In genomic region chr6:51753635-51754034, GRCh38 we compare ENCODE assay signal across 9 cellular contexts.
DNase-seq lines count a peak whose midpoint lies in the region; ATAC-seq and TF ChIP-seq lines count a peak whose summit lies in the region.
"Had no signal": no experiment of that assay in that cellular context is flagged by ENCODE, and none has a peak within 500 bp of the region (broad histone marks: within the 10 kb centered on the region; RNA-seq: fewer than 3 reads in every experiment).

No MANE protein-coding gene starts in this region.

- H2AK5ac ChIP-seq in mesendoderm (ENCODE audit: low read length) = no peak overlapping the region

- no peak overlapping the region for H3K56ac ChIP-seq in mesendoderm (ENCODE audit: low read length)

- H3K27me3 ChIP-seq in H7 (ENCODE audit: control insufficient read depth, insufficient read depth, low read length) (no peaks in the 10 kb centered on the region), SU-DHL-6 (ENCODE audit: low read length) (no peaks in the 10 kb centered on the region), mesendoderm (ENCODE audit: insufficient read depth, low read length, poor library complexity) (no peaks in the 10 kb centered on the region)

- no peak overlapping the region for H2AFZ ChIP-seq in SU-DHL-6 (ENCODE audit: low read depth, low read length, severe bottlenecking)

- no peaks in the 10 kb centered on the region for H3K79me1 ChIP-seq in mesendoderm (ENCODE audit: low read length)

- TF ChIP-seq CTCF in GM10248 (IDR thresholded peaks at IDR 0.05; ENCODE audit: control extremely low read depth, extremely low read depth, low read depth, missing control alignments) = peak; percentile 34
- TF ChIP-seq CTCF in SU-DHL-6 (IDR thresholded peaks at IDR 0.05; ENCODE audit: insufficient read depth, low read length, poor library complexity, severe bottlenecking) = peak; percentile 20
- TF ChIP-seq CTCF in RWPE1 (conservative IDR thresholded peaks at IDR 0.05; ENCODE audit: low read depth) = no peak

- no peak overlapping the region for H2BK15ac ChIP-seq in mesendoderm (replicated peaks; ENCODE audit: low read depth)

- H3K9me3 ChIP-seq in SU-DHL-6 (ENCODE audit: insufficient read depth, low read length) = no peaks in the 10 kb centered on the region

- H3K36me3 ChIP-seq in H7 (replicated peaks; ENCODE audit: control insufficient read depth, insufficient read depth, low read length) (no peaks in the 10 kb centered on the region), SU-DHL-6 (ENCODE audit: low read length) (no peaks in the 10 kb centered on the region), mesendoderm (ENCODE audit: control insufficient read depth, insufficient read depth, low read length) (no peaks in the 10 kb centered on the region)

- H3K4me3 ChIP-seq in H7 (ENCODE audit: insufficient read depth, low read depth, low read length) (no peak overlapping the region), SU-DHL-6 (ENCODE audit: insufficient read depth, low read length, poor library complexity, severe bottlenecking) (no peak overlapping the region), mesendoderm (ENCODE audit: low read length) (no peak overlapping the region)

- no peak overlapping the region for H2BK5ac ChIP-seq in mesendoderm (ENCODE audit: low read length)

- no peak for ATAC-seq in stimulated activated naive CD8-positive, alpha-beta T cell treated with anti-CD3 and anti-CD28 coated beads, Interleukin-15, Interleukin-2, amounts not matched to agents 100 U/mL and 50 U/mL, for 24 hours

- H3K9ac ChIP-seq in SU-DHL-6 (ENCODE audit: low read length) (no peak overlapping the region), mesendoderm (ENCODE audit: low read length) (no peak overlapping the region)

- POLR2A ChIA-PET in GM10248 (lab: Yijun Ruan, JAX) = no interaction called here
- POLR2A ChIA-PET in RWPE1 (lab: Yijun Ruan, JAX; ENCODE audit: low non-redundant PET) = no interaction called here

- WGBS in mesendoderm (ENCODE audit: extremely low coverage, insufficient coverage, low lambda C conversion rate) = no CpG with 5 or more reads among the region's 6 CpGs

- no peaks in the 10 kb centered on the region for H3K9me2 ChIP-seq in SU-DHL-6 (replicated peaks; ENCODE audit: insufficient read depth, low read length)

- H3K4me1 ChIP-seq in mesendoderm (ENCODE audit: control insufficient read depth, low read depth, low read length) = no peaks in the 10 kb centered on the region

- H3K18ac ChIP-seq in mesendoderm (ENCODE audit: low read length) = no peak overlapping the region

- H4K5ac ChIP-seq in mesendoderm (ENCODE audit: low read length) = no peak overlapping the region

- no peak overlapping the region for H3K27ac ChIP-seq in SU-DHL-6 (ENCODE audit: low read depth, low read length)
- H3K27ac ChIP-seq in mesendoderm (ENCODE audit: low read depth, low read length) = no peak overlapping the region
- H3K27ac ChIP-seq in RWPE1 = no peak overlapping the region

- no peaks in the 10 kb centered on the region for H3K79me2 ChIP-seq in SU-DHL-6 (ENCODE audit: insufficient read depth, low read length)
- no peaks in the 10 kb centered on the region for H3K79me2 ChIP-seq in mesendoderm (ENCODE audit: control insufficient read depth, insufficient read depth, low read length)

- H3F3A ChIP-seq in SU-DHL-6 (ENCODE audit: insufficient read depth) = no peaks in the 10 kb centered on the region

- H4K8ac ChIP-seq in mesendoderm (ENCODE audit: low read depth, low read length) = no peak overlapping the region

- H2BK120ac ChIP-seq in mesendoderm (ENCODE audit: low read depth, low read length) = no peak overlapping the region

- no peak overlapping the region for H3K4me2 ChIP-seq in SU-DHL-6 (ENCODE audit: low read depth, low read length, poor library complexity, severe bottlenecking)
- H3K4me2 ChIP-seq in mesendoderm (ENCODE audit: low read length) = no peak overlapping the region

- CTCF ChIA-PET in GM10248 (lab: Yijun Ruan, JAX) = interaction anchor here (1.0 to 3.9 kb wide), 11 partner anchors 9 to 296 kb away, joined by 3 to 13 read pairs (median 5); no protein-coding TSS in a partner anchor
- CTCF ChIA-PET in RWPE1 (lab: Yijun Ruan, JAX) = interaction anchor here (0.7 kb wide), 1 partner anchor 9 kb away, joined by 6 read pairs; no protein-coding TSS in a partner anchor

- H4K20me1 ChIP-seq in SU-DHL-6 (ENCODE audit: low read depth, low read length) = no peaks in the 10 kb centered on the region

- no peak overlapping the region for H3K4ac ChIP-seq in mesendoderm (ENCODE audit: low read depth, low read length)

- DNase-seq in GM10248 (ENCODE audit: extremely low spot score) (peak; percentile 10), H7 (peak; percentile 6), mesendoderm (peak; percentile 61), cerebellum (ENCODE audit: low spot score) (no peak), kidney glomerular epithelial cell (lab: John Stamatoyannopoulos, UW) (no peak), RWPE1 (ENCODE audit: low spot score) (no peak)
- no peak for DNase-seq in stimulated activated naive CD8-positive, alpha-beta T cell treated with anti-CD3 and anti-CD28 coated beads, Interleukin-15, Interleukin-2, amounts not matched to agents 100 U/mL and 50 U/mL, for 24 hours
- DNase-seq: effector CD8-positive, alpha-beta T cell had no signal

- H3K23ac ChIP-seq in mesendoderm (ENCODE audit: low read length) = no peak overlapping the region

Comparison
In these comparisons a context has a peak if more than half of its experiments do, and no peak if none do; other contexts are left out.
1. DNase-seq: peak in GM10248 (single experiment), H7 (single experiment) and mesendoderm (single experiment); none in cerebellum (single experiment), stimulated activated naive CD8-positive, alpha-beta T cell treated with anti-CD3 and anti-CD28 coated beads, Interleukin-15, Interleukin-2, amounts not matched to agents 100 U/mL and 50 U/mL, for 24 hours (single experiment), kidney glomerular epithelial cell (single experiment) and RWPE1 (single experiment).